In the genomic region with DNA sequence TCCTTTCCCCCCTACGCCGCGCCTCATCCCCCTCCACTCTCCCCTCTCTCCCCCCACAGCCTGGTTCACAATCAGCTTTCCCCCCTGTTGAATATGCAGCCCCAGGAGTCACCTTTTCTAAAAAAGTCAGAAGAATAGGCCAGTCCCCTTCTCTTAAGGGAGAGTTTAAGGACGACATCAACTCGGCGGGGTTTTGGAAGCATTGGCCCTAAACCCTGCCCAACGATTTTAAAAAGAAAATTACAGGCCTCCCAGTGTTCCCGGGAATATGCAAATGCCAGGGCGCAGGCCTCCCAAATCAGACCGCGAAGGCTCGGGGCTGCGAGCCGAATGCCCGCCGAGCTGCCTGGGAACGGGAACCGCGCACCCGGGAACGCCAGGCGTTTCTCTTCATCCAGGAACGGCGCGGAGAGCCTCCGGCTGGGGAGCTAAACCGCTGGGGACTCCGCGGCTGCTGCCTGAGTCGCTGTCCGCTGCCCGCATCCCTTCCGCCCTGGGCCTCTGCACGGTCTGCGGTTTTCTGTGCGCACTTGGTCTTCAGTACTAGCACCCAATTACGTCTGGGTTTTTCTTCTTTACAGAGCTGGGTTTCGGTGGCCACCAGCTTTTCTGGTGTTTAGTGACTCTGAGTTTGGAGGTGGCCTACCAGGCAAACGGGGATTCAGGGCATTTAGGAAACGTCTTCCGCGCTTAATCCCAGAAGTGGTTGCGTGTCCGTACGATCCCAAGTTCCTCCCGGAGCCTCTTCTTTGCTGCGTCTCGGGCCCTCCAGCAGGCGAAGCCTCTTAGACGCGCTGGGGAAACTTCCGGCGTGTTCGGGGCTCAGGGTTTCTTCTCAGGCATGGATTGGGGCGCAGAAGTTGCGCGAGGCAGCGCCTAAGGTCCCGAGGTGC, we compare ENCODE assay signal across 9 cellular contexts. TPM values are rescaled to one million over a fixed set of nuclear protein-coding genes. Genes with fewer than 3 reads are reported as not detected.
DNase-seq lines count a peak whose midpoint lies in the region; ATAC-seq and TF ChIP-seq lines count a peak whose summit lies in the region.
"Had no signal": no experiment of that assay in that cellular context is flagged by ENCODE, and none has a peak within 500 bp of the region (broad histone marks: within the 10 kb centered on the region; RNA-seq: fewer than 3 reads in every experiment).

No MANE protein-coding gene starts in this region.

- H3K36me3 ChIP-seq in ACC112 (ENCODE audit: insufficient read depth, low read length) (no peaks in the 10 kb centered on the region), HUES48 (ENCODE audit: control insufficient read depth, insufficient read depth, low read length) (no peaks in the 10 kb centered on the region), lower lobe of right lung (no peaks in the 10 kb centered on the region)

- peak overlapping the region; percentile 78 for H3K4me3 ChIP-seq in ACC112 (ENCODE audit: low read depth, low read length)
- H3K4me3 ChIP-seq in HUES48 (ENCODE audit: low read depth, low read length) = peak overlapping the region; percentile 64
- peak overlapping the region; percentile 66 for H3K4me3 ChIP-seq in coronary artery
- H3K4me3 ChIP-seq in lower lobe of right lung = peak overlapping the region; percentile 68

- no peak for ATAC-seq in lower lobe of right lung
- no peak for ATAC-seq in GM21619 (IDR thresholded peaks at IDR 0.05; ENCODE audit: unreplicated experiment)
- no peak for ATAC-seq in HG02973 (IDR thresholded peaks at IDR 0.05; ENCODE audit: unreplicated experiment)

- TF ChIP-seq CTCF in coronary artery (IDR thresholded peaks at IDR 0.05) = no peak
- TF ChIP-seq CTCF in lower lobe of right lung (IDR thresholded peaks at IDR 0.05) = no peak

- DNase-seq in coronary artery (ENCODE audit: low spot score) (no peak), lower lobe of right lung (no peak), HuH-7 (ENCODE audit: low spot score) (no peak), GM19238 (ENCODE audit: insufficient read length, low spot score) (no peak)
- DNase-seq: activated CD4-positive, CD25-positive, alpha-beta regulatory T cell had no signal

- H3K4me1 ChIP-seq in ACC112 (ENCODE audit: control insufficient read depth, insufficient read depth, low read length, unreplicated experiment) = no peaks in the 10 kb centered on the region
- H3K4me1 ChIP-seq in HUES48 (ENCODE audit: control insufficient read depth, insufficient read depth, low read length) = peaks cover 36% of the 10 kb centered on the region
- peaks cover 32% of the 10 kb centered on the region for H3K4me1 ChIP-seq in lower lobe of right lung

- peaks cover 4% of the 10 kb centered on the region for H3K79me2 ChIP-seq in ACC112 (ENCODE audit: control insufficient read depth, insufficient read depth, low read length, unreplicated experiment)

- H3K27me3 ChIP-seq in ACC112 (ENCODE audit: insufficient read depth, low read length) (no peaks in the 10 kb centered on the region), HUES48 (ENCODE audit: control insufficient read depth, insufficient read depth, low read length) (peaks cover 99% of the 10 kb centered on the region), lower lobe of right lung (ENCODE audit: low read depth) (peaks cover 98% of the 10 kb centered on the region)

- intact Hi-C loops in lower lobe of right lung (cut with DNase I) = no loop called here

- H3K9me3 ChIP-seq in HUES48 (ENCODE audit: control insufficient read depth, insufficient read depth, low read length) (no peaks in the 10 kb centered on the region), lower lobe of right lung (no peaks in the 10 kb centered on the region)

- H3K27ac ChIP-seq in ACC112 (ENCODE audit: low read depth, low read length) (no peak overlapping the region), HUES48 (ENCODE audit: low read depth, low read length) (peak overlapping the region; percentile 63), coronary artery (no peak overlapping the region), lower lobe of right lung (peak overlapping the region; percentile 79)

- H2AFZ ChIP-seq in ACC112 (ENCODE audit: low read length, unreplicated experiment) = peak overlapping the region; percentile 86

- no peak overlapping the region for H3K9ac ChIP-seq in HUES48 (ENCODE audit: low read depth, low read length)

RNA-seq across cellular contexts. Expression of a gene that starts 5.7 kb away (rescaled TPM):
- 23.8 TPM for total RNA-seq in lower lobe of right lung

Comparison
In these comparisons a context has a peak if more than half of its experiments do, and no peak if none do; other contexts are left out.
1. H3K27ac ChIP-seq: peak in HUES48 (single experiment) and lower lobe of right lung (single experiment); none in ACC112 (single experiment) and coronary artery (0 of 2).
2. Peak in every context shown above with its lines, with median percentiles within 50 percentile points of each other: H3K4me3 ChIP-seq.